In genomic region chr4:88799900-88800299, GRCh38 we compare ENCODE assay signal across 18 cellular contexts.
"Had no signal": no experiment of that assay in that cellular context is flagged by ENCODE, and none has a peak within 500 bp of the region (broad histone marks: within the 10 kb centered on the region; RNA-seq: fewer than 3 reads in every experiment).

No MANE protein-coding gene starts in this region.

- H3K9me3 Mint-ChIP-seq: activated CD4-positive, alpha-beta T cell treated with anti-CD3 and anti-CD28 coated beads, Interleukin-2, amount 10 ng/mL, durations not matched to agents 24 days and 14 days; activated CD8-positive, alpha-beta T cell treated with anti-CD3 and anti-CD28 coated beads for 36 hours; natural killer cell; stimulated activated naive CD8-positive, alpha-beta T cell treated with anti-CD3 and anti-CD28 coated beads, Interleukin-15, Interleukin-2, amounts not matched to agents 100 ng/mL and 50 ng/mL, for 24 hours had no signal

- H3K4me1 Mint-ChIP-seq: natural killer cell had no signal

- H3K4me3 Mint-ChIP-seq: activated CD4-positive, alpha-beta T cell treated with anti-CD3 and anti-CD28 coated beads, Interleukin-2, amount 10 ng/mL, durations not matched to agents 24 days and 14 days; activated CD8-positive, alpha-beta memory T cell treated with anti-CD3 and anti-CD28 coated beads, Interleukin-2, amount 10 ng/mL, durations not matched to agents 7 days and 5 days; activated CD8-positive, alpha-beta T cell treated with anti-CD3 and anti-CD28 coated beads for 36 hours; activated naive CD8-positive, alpha-beta T cell treated with anti-CD3 and anti-CD28 coated beads for 36 hours; natural killer cell; stimulated activated naive CD8-positive, alpha-beta T cell treated with anti-CD3 and anti-CD28 coated beads, Interleukin-15, Interleukin-2, amounts not matched to agents 100 ng/mL and 50 ng/mL, for 24 hours; T-helper 17 cell had no signal

- H3K36me3 Mint-ChIP-seq: natural killer cell had no signal

- H3K27me3 Mint-ChIP-seq: T-helper 17 cell had no signal

- DNase-seq: activated CD4-positive, alpha-beta T cell treated with anti-CD3 and anti-CD28 coated beads, Interleukin-2, amount 10 ng/mL, durations not matched to agents 24 days and 14 days; activated CD8-positive, alpha-beta memory T cell treated with anti-CD3 and anti-CD28 coated beads, Interleukin-2, amount 10 ng/mL, durations not matched to agents 7 days and 5 days; activated CD8-positive, alpha-beta T cell treated with anti-CD3 and anti-CD28 coated beads for 36 hours; activated naive CD8-positive, alpha-beta T cell treated with anti-CD3 and anti-CD28 coated beads for 36 hours; activated T-cell treated with anti-CD3 and anti-CD28 coated beads for 4 hours; amniotic stem cell; colonic mucosa; head of caudate nucleus; hypothalamus; left ventricle myocardium superior; mammary epithelial cell; midbrain; natural killer cell; spleen; stimulated activated CD4-positive, alpha-beta T cell treated with anti-CD3 and anti-CD28 coated beads, Interleukin-4, amount 100 ng/mL, for 1 hour; T-helper 17 cell had no signal

- ATAC-seq: activated CD8-positive, alpha-beta memory T cell treated with anti-CD3 and anti-CD28 coated beads, Interleukin-2, amount 10 ng/mL, durations not matched to agents 7 days and 5 days; activated CD8-positive, alpha-beta T cell treated with anti-CD3 and anti-CD28 coated beads for 36 hours; gastroesophageal sphincter; left ventricle myocardium superior; natural killer cell; T-helper 17 cell had no signal

- H3K27ac Mint-ChIP-seq: activated CD4-positive, alpha-beta T cell treated with anti-CD3 and anti-CD28 coated beads, Interleukin-2, amount 10 ng/mL, durations not matched to agents 24 days and 14 days; activated CD8-positive, alpha-beta memory T cell treated with anti-CD3 and anti-CD28 coated beads, Interleukin-2, amount 10 ng/mL, durations not matched to agents 7 days and 5 days; activated CD8-positive, alpha-beta T cell treated with anti-CD3 and anti-CD28 coated beads for 36 hours; activated naive CD8-positive, alpha-beta T cell treated with anti-CD3 and anti-CD28 coated beads for 36 hours; natural killer cell; stimulated activated naive CD8-positive, alpha-beta T cell treated with anti-CD3 and anti-CD28 coated beads, Interleukin-15, Interleukin-2, amounts not matched to agents 100 ng/mL and 50 ng/mL, for 24 hours; T-helper 17 cell had no signal
